In the genomic region with DNA sequence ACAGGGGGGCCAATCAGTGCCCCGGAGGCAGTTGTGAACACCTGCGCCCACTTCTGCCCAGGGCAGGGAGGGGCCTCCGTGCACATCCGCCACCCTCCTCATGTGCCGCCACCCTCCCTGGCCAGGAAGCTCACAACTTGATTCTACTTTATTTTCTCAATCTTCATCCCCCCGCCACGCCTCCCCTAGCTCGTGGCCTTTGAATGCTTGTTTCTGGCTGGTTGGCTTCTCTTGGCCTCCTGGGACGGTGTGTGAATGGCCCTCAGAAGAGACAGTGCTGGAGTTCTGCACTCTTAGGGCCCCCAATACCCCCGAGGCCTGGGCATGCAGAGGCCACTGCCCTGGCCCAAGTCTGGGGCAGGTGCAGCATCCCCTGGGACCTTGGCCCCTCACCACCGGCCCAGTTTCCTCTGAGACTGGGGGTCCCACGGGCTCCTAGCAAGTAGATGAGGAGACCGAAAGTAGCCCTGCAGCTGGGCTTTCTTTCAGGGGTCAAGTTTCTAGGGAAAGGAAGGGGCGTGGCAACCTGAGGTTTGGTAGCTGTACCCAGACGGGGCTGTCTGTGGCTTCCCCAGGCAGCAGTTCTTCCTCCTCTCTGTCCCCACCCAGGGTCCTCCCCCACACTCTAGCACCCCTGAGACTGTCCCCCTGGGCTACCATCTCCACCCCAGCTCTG, we compare ENCODE assay signal across 8 cellular contexts. TPM values are rescaled to one million over a fixed set of nuclear protein-coding genes. Genes with fewer than 3 reads are reported as not detected.
DNase-seq lines count a peak whose midpoint lies in the region; ATAC-seq and TF ChIP-seq lines count a peak whose summit lies in the region.

No MANE protein-coding gene starts in this region.

- DNase-seq in BJ (ENCODE audit: low read depth) (no peak), KBM-7 (peak; percentile 67), iPS-NIHi7 (ENCODE audit: extremely low spot score) (peak; percentile 32)
- peak; percentile 47 for DNase-seq in activated CD8-positive, alpha-beta memory T cell treated with anti-CD3 and anti-CD28 coated beads, Interleukin-2, amount 50 U/mL, for 4 hours

- peaks cover 2% of the 10 kb centered on the region; the same call in 1 of the 2 replicates for H3K27me3 ChIP-seq in BJ (ENCODE audit: control insufficient read depth, insufficient read depth, low read length)
- peaks cover 10% of the 10 kb centered on the region for H3K27me3 ChIP-seq in thymus (ENCODE audit: control insufficient read depth, insufficient read depth)

- no peak for ATAC-seq in HG02852 (IDR thresholded peaks at IDR 0.05; ENCODE audit: unreplicated experiment)
- ATAC-seq in HG03442 (IDR thresholded peaks at IDR 0.05; ENCODE audit: unreplicated experiment), result no peak
- ATAC-seq in HG03039 (IDR thresholded peaks at IDR 0.05; ENCODE audit: unreplicated experiment), result no peak

- peaks cover 1% of the 10 kb centered on the region for H3K9me3 ChIP-seq in thymus (ENCODE audit: control insufficient read depth)

- POLR2A ChIA-PET in BJ (lab: Charles Lee), result no interaction called here

- peaks cover 34% of the 10 kb centered on the region for H3K4me1 ChIP-seq in thymus (ENCODE audit: control insufficient read depth, insufficient read depth, low read length)

- H3K4me3 ChIP-seq in BJ (ENCODE audit: low read depth, low read length) (peak overlapping the region; percentile 65), thymus (ENCODE audit: low read length) (peak overlapping the region; percentile 83)

- CTCF ChIA-PET in BJ (lab: Yijun Ruan, JAX), result interaction anchor here (0.6 to 4.3 kb wide), 3 partner anchors 9 to 1167 kb away, joined by 3 to 31 read pairs (median 6); no protein-coding TSS in a partner anchor

- peaks cover 5% of the 10 kb centered on the region for H3K36me3 ChIP-seq in BJ (ENCODE audit: control insufficient read depth, insufficient read depth, low read length)
- H3K36me3 ChIP-seq in thymus (ENCODE audit: control insufficient read depth, insufficient read depth), result peaks cover 30% of the 10 kb centered on the region

- peak overlapping the region; percentile 85 for H3K27ac ChIP-seq in thymus (ENCODE audit: low read depth)

- in situ Hi-C loops in KBM-7 (cut with MboI; ENCODE audit: low pct_unique_long_range_greater_than_20kb, low sequenced_read_pairs), result no loop called here

- WGBS in thymus, result 3% methylated on average over 15 of the region's 15 CpGs

- no peak for TF ChIP-seq CTCF in BJ (IDR thresholded peaks at IDR 0.05; ENCODE audit: insufficient read depth, low read depth, low read length)

RNA-seq across cellular contexts. Expression of a gene that starts 1.3 kb away (rescaled TPM):
- polyA plus RNA-seq in BJ (2011; rRNA removed) (12.1 and 14.5 TPM in 2 replicates), thymus (27.2 TPM)
- polyA minus RNA-seq in BJ (2011; rRNA and poly(A)+ RNA removed), result 9.0 and 11.9 TPM in 2 replicates

RNA-seq across cellular contexts. Expression of a gene that starts 1.9 kb away (rescaled TPM):
- 0.66 and 0.97 TPM in 2 replicates for polyA plus RNA-seq in BJ (2011; rRNA removed)
- polyA minus RNA-seq in BJ (2011; rRNA and poly(A)+ RNA removed), result 0.77 and 1.3 TPM in 2 replicates
- polyA plus RNA-seq in thymus, result 1.1 TPM

RNA-seq across cellular contexts. Expression of a gene that starts 6.2 kb away (rescaled TPM):
- polyA plus RNA-seq in BJ (2011; rRNA removed) (not detected in 2 replicates), thymus (0.14 TPM)
- not detected in 2 replicates for polyA minus RNA-seq in BJ (2011; rRNA and poly(A)+ RNA removed)

RNA-seq across cellular contexts. Expression of a gene that starts 15.0 kb away (rescaled TPM):
- polyA plus RNA-seq in BJ (2011; rRNA removed), result 17.3 and 34.2 TPM in 2 replicates
- polyA minus RNA-seq in BJ (2011; rRNA and poly(A)+ RNA removed), result 21.5 and 24.3 TPM in 2 replicates
- 53.2 TPM for polyA plus RNA-seq in thymus

RNA-seq across cellular contexts. Expression of a gene that starts 28.6 kb away (rescaled TPM):
- polyA plus RNA-seq in BJ (2011; rRNA removed) (not detected in 2 replicates), thymus (17.2 TPM)
- not detected in 2 replicates for polyA minus RNA-seq in BJ (2011; rRNA and poly(A)+ RNA removed)
